30 cellular contexts compared by ENCODE assay signal in the genomic region with DNA sequence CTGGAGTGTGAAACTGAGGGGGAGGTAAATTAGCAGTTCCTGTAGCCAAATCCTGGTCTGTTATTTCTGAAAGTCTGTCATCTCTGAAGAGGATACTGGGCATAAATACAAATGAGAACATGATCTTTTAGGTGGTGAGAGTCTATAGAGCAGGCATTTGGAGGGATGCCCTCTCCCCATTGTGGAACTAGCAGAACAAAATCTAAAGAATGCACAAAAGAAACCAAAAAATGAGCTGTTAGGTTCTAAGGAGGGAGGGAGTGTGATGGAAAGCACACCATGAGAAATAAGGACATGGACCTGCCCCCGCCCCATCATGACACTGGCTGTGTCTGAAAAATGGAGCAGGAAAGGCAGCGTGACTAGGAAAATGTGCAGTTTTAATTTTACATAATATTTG.
"Had no signal": no experiment of that assay in that cellular context is flagged by ENCODE, and none has a peak within 500 bp of the region (broad histone marks: within the 10 kb centered on the region; RNA-seq: fewer than 3 reads in every experiment).

No MANE protein-coding gene starts in this region.

- H3K4me1 Mint-ChIP-seq: activated CD4-positive, alpha-beta T cell treated with anti-CD3 and anti-CD28 coated beads for 36 hours; activated CD4-positive, alpha-beta T cell treated with anti-CD3 and anti-CD28 coated beads, Interleukin-2, amount 10 ng/mL, durations not matched to agents 7 days and 5 days; activated naive CD4-positive, alpha-beta T cell treated with anti-CD3 and anti-CD28 coated beads, Interleukin-2, amount 50 U/mL, for 24 hours; activated naive CD8-positive, alpha-beta T cell treated with anti-CD3 and anti-CD28 coated beads, Interleukin-2, amount 10 ng/mL, durations not matched to agents 7 days and 5 days; central memory CD8-positive, alpha-beta T cell had no signal

- H3K27me3 ChIP-seq: adrenal gland, Peyer's patch, SJSA1 had no signal

- H3K9me3 Mint-ChIP-seq: activated CD4-positive, alpha-beta T cell treated with anti-CD3 and anti-CD28 coated beads, Interleukin-2, amount 10 ng/mL, durations not matched to agents 7 days and 5 days; activated naive CD4-positive, alpha-beta T cell treated with anti-CD3 and anti-CD28 coated beads, Interleukin-2, amount 50 U/mL, for 24 hours; activated naive CD8-positive, alpha-beta T cell treated with anti-CD3 and anti-CD28 coated beads, Interleukin-2, amount 10 ng/mL, durations not matched to agents 7 days and 5 days; activated T-cell treated with anti-CD3 and anti-CD28 coated beads, Interleukin-2, amount 50 U/mL, for 24 hours; activated T-helper 2 cell treated with anti-CD3 and anti-CD28 coated beads, Interferon-gamma antibody, Interleukin-2, Interleukin-4, amounts not matched to agents 10 μg/mL and 5 μg/mL and 100 μg/mL, durations not matched to agents 14 hours and 24 hours and 36 hours; central memory CD8-positive, alpha-beta T cell; T-helper 1 cell treated with Interleukin-12 subunit alpha and Interleukin-12 subunit beta and Interleukin-4 antibody, amounts not matched to agents 30 μg/mL and 1 μg/mL, for 36 hours; T-helper 2 cell treated with Interferon-gamma antibody and Interleukin-4, amounts not matched to agents 5 μg/mL and 100 μg/mL, for 36 hours had no signal

- H3K9me3 ChIP-seq: adrenal gland, Peyer's patch, SJSA1, SK-N-SH had no signal

- DNase-seq: activated CD4-positive, alpha-beta T cell treated with anti-CD3 and anti-CD28 coated beads for 36 hours; activated CD4-positive, alpha-beta T cell treated with anti-CD3 and anti-CD28 coated beads, Interleukin-2, amount 10 ng/mL, durations not matched to agents 7 days and 5 days; activated CD4-positive, alpha-beta T cell treated with anti-CD3 and anti-CD28 coated beads, Interleukin-2, amount 50 U/mL, for 48 hours; activated CD8-positive, alpha-beta T cell treated with anti-CD3 and anti-CD28 coated beads, Interleukin-2, amount 10 ng/mL, durations not matched to agents 7 days and 5 days; activated gamma-delta T cell; activated naive CD4-positive, alpha-beta T cell treated with Interleukin-2 at 50 U/mL for 16 hours; activated naive CD8-positive, alpha-beta T cell treated with anti-CD3 and anti-CD28 coated beads, Interleukin-2, amount 10 ng/mL, durations not matched to agents 7 days and 5 days; activated T-cell treated with anti-CD3 and anti-CD28 coated beads, Interleukin-2, amount 50 U/mL, for 24 hours; adrenal gland; Karpas-422; KBM-7; NCI-H1105; NCI-H1417 treated with DMSO at 0.1 percent for 48 hours; NCI-H187 treated with DMSO at 0.1 percent for 48 hours; NCI-H2081; NCI-H345; NCI-H524 treated with DMSO at 0.1 percent for 48 hours; PC-3; Peyer's patch; RPMI8226; SHP77 treated with DMSO at 0.1 percent for 48 hours; SK-N-SH had no signal

- ATAC-seq: activated CD4-positive, alpha-beta T cell treated with anti-CD3 and anti-CD28 coated beads for 36 hours; activated CD4-positive, CD25-positive, alpha-beta regulatory T cell treated with anti-CD3 and anti-CD28 coated beads, Interleukin-2, amount 50 U/mL, for 24 hours; activated CD8-positive, alpha-beta T cell treated with anti-CD3 and anti-CD28 coated beads, Interleukin-2, amount 10 ng/mL, durations not matched to agents 7 days and 5 days; PC-3 had no signal

- H3K9ac ChIP-seq: SK-N-SH had no signal

- H3K27me3 Mint-ChIP-seq: activated CD4-positive, alpha-beta T cell treated with anti-CD3 and anti-CD28 coated beads for 36 hours; activated CD4-positive, alpha-beta T cell treated with anti-CD3 and anti-CD28 coated beads, Interleukin-2, amount 10 ng/mL, durations not matched to agents 7 days and 5 days; activated naive CD8-positive, alpha-beta T cell treated with anti-CD3 and anti-CD28 coated beads, Interleukin-2, amount 10 ng/mL, durations not matched to agents 7 days and 5 days had no signal

- H3K36me3 ChIP-seq: adrenal gland, Peyer's patch, SJSA1 had no signal

- H3K4me3 Mint-ChIP-seq: activated CD4-positive, alpha-beta T cell treated with anti-CD3 and anti-CD28 coated beads for 36 hours; activated CD4-positive, alpha-beta T cell treated with anti-CD3 and anti-CD28 coated beads, Interleukin-2, amount 10 ng/mL, durations not matched to agents 7 days and 5 days; activated CD8-positive, alpha-beta T cell treated with anti-CD3 and anti-CD28 coated beads, Interleukin-2, amount 10 ng/mL, durations not matched to agents 7 days and 5 days; activated naive CD4-positive, alpha-beta T cell treated with anti-CD3 and anti-CD28 coated beads, Interleukin-2, amount 50 U/mL, for 24 hours; activated naive CD8-positive, alpha-beta T cell treated with anti-CD3 and anti-CD28 coated beads, Interleukin-2, amount 10 ng/mL, durations not matched to agents 7 days and 5 days; activated T-cell treated with anti-CD3 and anti-CD28 coated beads, Interleukin-2, amount 50 U/mL, for 24 hours; brain; central memory CD8-positive, alpha-beta T cell; T-helper 1 cell treated with Interleukin-12 subunit alpha and Interleukin-12 subunit beta and Interleukin-4 antibody, amounts not matched to agents 30 μg/mL and 1 μg/mL, for 36 hours; T-helper 2 cell treated with Interferon-gamma antibody and Interleukin-4, amounts not matched to agents 5 μg/mL and 100 μg/mL, for 36 hours had no signal

- H3K27ac Mint-ChIP-seq: activated CD4-positive, alpha-beta T cell treated with anti-CD3 and anti-CD28 coated beads for 36 hours; activated CD4-positive, alpha-beta T cell treated with anti-CD3 and anti-CD28 coated beads, Interleukin-2, amount 10 ng/mL, durations not matched to agents 7 days and 5 days; activated CD8-positive, alpha-beta T cell treated with anti-CD3 and anti-CD28 coated beads, Interleukin-2, amount 10 ng/mL, durations not matched to agents 7 days and 5 days; activated naive CD4-positive, alpha-beta T cell treated with anti-CD3 and anti-CD28 coated beads, Interleukin-2, amount 50 U/mL, for 24 hours; activated naive CD8-positive, alpha-beta T cell treated with anti-CD3 and anti-CD28 coated beads, Interleukin-2, amount 10 ng/mL, durations not matched to agents 7 days and 5 days; activated T-cell treated with anti-CD3 and anti-CD28 coated beads, Interleukin-2, amount 50 U/mL, for 24 hours; activated T-helper 2 cell treated with anti-CD3 and anti-CD28 coated beads, Interferon-gamma antibody, Interleukin-2, Interleukin-4, amounts not matched to agents 10 μg/mL and 5 μg/mL and 100 μg/mL, durations not matched to agents 14 hours and 24 hours and 36 hours; brain; T-helper 1 cell treated with Interleukin-12 subunit alpha and Interleukin-12 subunit beta and Interleukin-4 antibody, amounts not matched to agents 30 μg/mL and 1 μg/mL, for 36 hours; T-helper 2 cell treated with Interferon-gamma antibody and Interleukin-4, amounts not matched to agents 5 μg/mL and 100 μg/mL, for 36 hours had no signal

- H3K4me1 ChIP-seq: adrenal gland, Peyer's patch, SJSA1 had no signal

- H3K4me3 ChIP-seq: adrenal gland, Peyer's patch, SJSA1 had no signal

- H3K36me3 Mint-ChIP-seq: activated naive CD4-positive, alpha-beta T cell treated with anti-CD3 and anti-CD28 coated beads, Interleukin-2, amount 50 U/mL, for 24 hours; activated naive CD8-positive, alpha-beta T cell treated with anti-CD3 and anti-CD28 coated beads, Interleukin-2, amount 10 ng/mL, durations not matched to agents 7 days and 5 days; brain had no signal
